33 cellular contexts compared by ENCODE assay signal in the genomic region with DNA sequence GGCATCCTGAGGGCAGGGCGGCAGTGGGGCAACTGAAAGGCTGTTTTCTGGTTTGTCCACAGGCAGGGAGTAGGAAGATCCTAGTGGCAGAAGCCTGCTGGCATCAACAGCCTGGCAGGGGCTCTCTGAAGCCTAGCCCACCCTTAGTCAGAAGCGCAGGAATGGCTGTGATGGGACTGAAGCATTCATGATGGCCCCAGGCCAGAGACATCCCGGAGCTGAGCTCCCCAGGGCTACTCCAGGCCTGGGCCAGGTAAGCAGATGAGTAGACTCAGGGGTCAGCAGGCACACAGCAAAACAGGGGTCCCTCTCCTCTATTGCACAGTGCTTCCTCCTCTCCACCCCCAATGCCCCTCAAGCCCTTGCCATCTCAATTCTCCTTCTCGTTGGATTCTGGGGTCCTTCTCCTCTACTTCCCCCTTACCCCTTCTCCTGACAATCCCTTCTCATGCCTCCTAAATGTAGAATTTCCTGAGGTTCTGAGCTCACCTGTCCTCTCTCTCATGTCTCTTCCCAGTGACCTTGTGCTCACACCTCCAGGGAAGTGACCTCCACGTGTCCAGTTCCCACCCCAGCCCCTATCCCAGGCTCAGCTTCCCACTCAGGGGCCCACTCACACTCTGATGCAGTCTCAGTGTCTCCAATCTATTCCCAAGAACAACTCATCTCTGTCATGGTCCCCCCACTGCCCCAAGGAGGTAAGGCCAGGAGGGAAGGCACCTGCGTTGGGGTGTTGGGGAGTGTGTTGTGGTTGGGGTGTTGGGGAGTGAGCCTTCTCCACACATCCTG.
A peak's percentile ranks its signal among the peaks of the same experiment; 100 is the strongest.
DNase-seq lines count a peak whose midpoint lies in the region; ATAC-seq and TF ChIP-seq lines count a peak whose summit lies in the region.
"Had no signal": no experiment of that assay in that cellular context is flagged by ENCODE, and none has a peak within 500 bp of the region (broad histone marks: within the 10 kb centered on the region; RNA-seq: fewer than 3 reads in every experiment).

No MANE protein-coding gene starts in this region.

- H4K8ac ChIP-seq in neuronal stem cell (ENCODE audit: low read depth, low read length) = no peak overlapping the region

- no peak overlapping the region for H3K4me3 ChIP-seq in coronary artery
- no peak overlapping the region for H3K4me3 ChIP-seq in spleen
- H3K4me3 ChIP-seq in neuronal stem cell (ENCODE audit: low read length in 2 of 2) = no peak overlapping the region
- no peak overlapping the region for H3K4me3 ChIP-seq in heart right ventricle
- H3K4me3 ChIP-seq: A549; BLaER1; BLaER1 treated with 17β-estradiol and CSF1 and Interleukin-3, amounts not matched to agents 10 nM and 100 nM had no signal

- no peaks in the 10 kb centered on the region for H3K79me1 ChIP-seq in neuronal stem cell (ENCODE audit: low read depth, low read length)

- H3K4me1 ChIP-seq in spleen = no peaks in the 10 kb centered on the region
- peaks cover 0 to under 1% of the 10 kb centered on the region in 2 donors for H3K4me1 ChIP-seq in neuronal stem cell (ENCODE audit: control insufficient read depth in 2 of 2, insufficient read depth in 1 of 2, low read depth in 1 of 2, low read length in 2 of 2)
- H3K4me1 ChIP-seq in heart right ventricle = no peaks in the 10 kb centered on the region
- H3K4me1 ChIP-seq: A549; BE2C; BLaER1; BLaER1 treated with 17β-estradiol and CSF1 and Interleukin-3, amounts not matched to agents 10 nM and 100 nM; Caco-2 had no signal

- no peak overlapping the region for H2BK12ac ChIP-seq in neuronal stem cell (ENCODE audit: low read length)

- H3K9me3 ChIP-seq in spleen (peaks cover 0 to 20% (median 1%) of the 10 kb centered on the region in 8 donors), neuronal stem cell (replicated peaks in 1 of 2; ENCODE audit: control insufficient read depth in 2 of 2, insufficient read depth in 1 of 2, low read depth in 1 of 2, low read length in 2 of 2) (peaks cover 0 to 2% of the 10 kb centered on the region in 2 donors), heart right ventricle (peaks cover 0 to 5% (median 0%) of the 10 kb centered on the region in 11 donors)
- H3K9me3 ChIP-seq: A549, BE2C, BLaER1, Caco-2 had no signal

- H2AK5ac ChIP-seq in neuronal stem cell (ENCODE audit: low read depth, low read length) = no peak overlapping the region

- no peak for TF ChIP-seq CTCF in coronary artery (IDR thresholded peaks at IDR 0.05)
- TF ChIP-seq CTCF in spleen (IDR thresholded peaks at IDR 0.05 in 8 of 11, conservative IDR thresholded peaks at IDR 0.05 in 3 of 11) = no peak
- no peak for TF ChIP-seq CTCF in GM20000 (IDR thresholded peaks at IDR 0.05; ENCODE audit: extremely low read depth, missing control alignments)
- TF ChIP-seq CTCF in heart right ventricle (IDR thresholded peaks at IDR 0.05) = no peak

- no peak overlapping the region for H4K91ac ChIP-seq in neuronal stem cell (ENCODE audit: low read depth, low read length, poor library complexity)

- DNase-seq in coronary artery (ENCODE audit: low spot score) (peak; percentile 26), islet precursor cell (peak; percentile 36), mesenteric fat pad (ENCODE audit: low spot score) (peak; percentile 80), spleen (peak; percentile 47), GM20000 (ENCODE audit: low spot score) (no peak), neuronal stem cell (ENCODE audit: low spot score) (no peak), DMS114 treated with DMSO at 0.1 percent for 48 hours (lab: John Stamatoyannopoulos, UW; ENCODE audit: unreplicated experiment) (no peak), heart right ventricle (no peak)
- DNase-seq: 8988T; ACHN; AML-193; BE2C; C1 segment of cervical spinal cord; Caco-2; Calu3; CD4-positive, alpha-beta memory T cell; CD4-positive, alpha-beta T cell; CD4-positive, CD25-positive, alpha-beta regulatory T cell; CD8-positive, alpha-beta memory T cell; CD8-positive, alpha-beta T cell; COR-L47; DMS 273 treated with DMSO at 0.1 percent for 48 hours; DMS153; DMS53; DMS79; DMS79 treated with DMSO at 0.1 percent for 48 hours; DND-41; EL had no signal

- no peak overlapping the region for H3K4me2 ChIP-seq in neuronal stem cell (ENCODE audit: insufficient read depth, low read length, poor library complexity, severe bottlenecking)
- H3K4me2 ChIP-seq: A549; BLaER1; BLaER1 treated with 17β-estradiol and CSF1 and Interleukin-3, amounts not matched to agents 10 nM and 100 nM had no signal

- no peak overlapping the region for H3K18ac ChIP-seq in neuronal stem cell (ENCODE audit: low read length)

- H3K36me3 ChIP-seq in spleen (no peaks in the 10 kb centered on the region), neuronal stem cell (replicated peaks in 1 of 2; ENCODE audit: control insufficient read depth in 2 of 2, insufficient read depth in 2 of 2, low read length in 2 of 2) (no peaks in the 10 kb centered on the region), heart right ventricle (no peaks in the 10 kb centered on the region)
- H3K36me3 ChIP-seq: BE2C; BLaER1; BLaER1 treated with 17β-estradiol and CSF1 and Interleukin-3, amounts not matched to agents 10 nM and 100 nM had no signal

- H3K27ac ChIP-seq in coronary artery = no peak overlapping the region
- no peak overlapping the region for H3K27ac ChIP-seq in spleen
- H3K27ac ChIP-seq in neuronal stem cell (replicated peaks; ENCODE audit: low read length) = no peak overlapping the region
- no peak overlapping the region for H3K27ac ChIP-seq in heart right ventricle
- H3K27ac ChIP-seq: 22Rv1; A549; BLaER1; BLaER1 treated with 17β-estradiol and CSF1 and Interleukin-3, amounts not matched to agents 10 nM and 100 nM; C4-2B had no signal

- intact Hi-C loops in spleen (cut with DNase I; ENCODE audit: low total_unique reads) (no loop called here), heart right ventricle (cut with DNase I) (no loop called here)

- no peak overlapping the region for H2BK15ac ChIP-seq in neuronal stem cell (ENCODE audit: low read length)

- no peak overlapping the region for H3K4ac ChIP-seq in neuronal stem cell (ENCODE audit: low read length)

- 77 to 86% (median 82%) methylated on average over 5 to 6 of the region's 6 CpGs for WGBS in spleen, 5 donors
- no CpG with 5 or more reads among the region's 6 CpGs for WGBS in neuronal stem cell (ENCODE audit: extremely low coverage in 2 of 2, insufficient read length in 2 of 2, insufficient replicate concordance in 1 of 2), 2 donors
- 77 to 80% methylated on average over 6 of the region's 6 CpGs for WGBS in heart right ventricle, 2 donors

- no peak overlapping the region for H3K14ac ChIP-seq in neuronal stem cell (ENCODE audit: low read length)

- TF ChIP-seq POLR2A in spleen (IDR thresholded peaks at IDR 0.05) = no peak

- no peak overlapping the region for H2BK5ac ChIP-seq in neuronal stem cell (ENCODE audit: low read length)

- H3K23ac ChIP-seq in neuronal stem cell (ENCODE audit: low read depth, low read length, poor library complexity) = no peak overlapping the region

- no peak overlapping the region for H2BK120ac ChIP-seq in neuronal stem cell (ENCODE audit: low read depth, low read length)

- ATAC-seq in heart right ventricle = no peak
- ATAC-seq: A549; CD8-positive, alpha-beta T cell had no signal

- H2AFZ ChIP-seq in neuronal stem cell (ENCODE audit: low read length) = no peak overlapping the region

- H3K9ac ChIP-seq in neuronal stem cell (ENCODE audit: low read depth, low read length, poor library complexity) = no peak overlapping the region
- H3K9ac ChIP-seq: BLaER1; BLaER1 treated with 17β-estradiol and CSF1 and Interleukin-3, amounts not matched to agents 10 nM and 100 nM had no signal

- H3K27me3 ChIP-seq in spleen (replicated peaks in 1 of 7) (peaks cover 0 to 5% (median 0%) of the 10 kb centered on the region in 7 donors), neuronal stem cell (ENCODE audit: control insufficient read depth in 3 of 3, insufficient read depth in 3 of 3, low read depth in 1 of 3, low read length in 3 of 3) (peaks cover 0 to 4% (median 0%) of the 10 kb centered on the region in 3 experiments), heart right ventricle (peaks cover 0 to 12% (median 0%) of the 10 kb centered on the region in 7 donors)
- H3K27me3 ChIP-seq: BE2C; BLaER1; BLaER1 treated with 17β-estradiol and CSF1 and Interleukin-3, amounts not matched to agents 10 nM and 100 nM had no signal

Comparison
In these comparisons a context has a peak if more than half of its experiments do, and no peak if none do; other contexts are left out.
1. DNase-seq: peak in coronary artery (single experiment), islet precursor cell (single experiment), mesenteric fat pad (single experiment) and spleen (single experiment); none in GM20000 (single experiment), neuronal stem cell (single experiment), DMS114 treated with DMSO at 0.1 percent for 48 hours (single experiment) and heart right ventricle (0 of 2).